ENCODE assay signal across 12 cellular contexts in genomic region chr10:1058017-1058416, GRCh38. TPM values are rescaled to one million over a fixed set of nuclear protein-coding genes. Genes with fewer than 3 reads are reported as not detected.
DNase-seq lines count a peak whose midpoint lies in the region; ATAC-seq, FAIRE-seq and TF ChIP-seq lines count a peak whose summit lies in the region.
"Had no signal": no experiment of that assay in that cellular context is flagged by ENCODE, and none has a peak within 500 bp of the region (broad histone marks: within the 10 kb centered on the region; RNA-seq: fewer than 3 reads in every experiment).

No MANE protein-coding gene starts in this region.

- no peak overlapping the region for H3K4ac ChIP-seq in IMR-90 (ENCODE audit: low read depth, low read length)
- H3K4ac ChIP-seq in mesendoderm (ENCODE audit: low read depth, low read length), result no peak overlapping the region

- TF ChIP-seq EP300 in GM12878 (IDR thresholded peaks at IDR 0.05; ENCODE audit: borderline replicate concordance in 1 of 2, control insufficient read depth in 1 of 2, low read depth in 2 of 2, low read length in 2 of 2), result no peak

- H3K4me1 ChIP-seq in BLaER1, result peaks cover 75% of the 10 kb centered on the region
- H3K4me1 ChIP-seq in IMR-90 (ENCODE audit: control insufficient read depth, insufficient read depth, low read length), result peaks cover 2% of the 10 kb centered on the region
- peaks cover 21% of the 10 kb centered on the region for H3K4me1 ChIP-seq in GM12878 (ENCODE audit: control insufficient read depth, insufficient read depth, low read length)
- no peaks in the 10 kb centered on the region for H3K4me1 ChIP-seq in mesendoderm (ENCODE audit: control insufficient read depth, low read depth, low read length)

- ATAC-seq in IMR-90 (ENCODE audit: low read depth) (no peak), GM12878 (no peak)

- intact Hi-C loops in IMR-90 (cut with micrococcal nuclease) (no loop called here), GM12878 (cut with micrococcal nuclease; ENCODE audit: unreplicated experiment) (no loop called here)

- H2BK120ac ChIP-seq in IMR-90 (ENCODE audit: low read depth, low read length) (no peak overlapping the region), mesendoderm (ENCODE audit: low read depth, low read length) (no peak overlapping the region)

- H3K9ac ChIP-seq in BLaER1, result peak overlapping the region; percentile 96
- H3K9ac ChIP-seq in IMR-90 (ENCODE audit: low read depth, low read length), result no peak overlapping the region
- peak overlapping the region; percentile 89 for H3K9ac ChIP-seq in GM12878 (ENCODE audit: control insufficient read depth, insufficient read depth, low read length)
- H3K9ac ChIP-seq in mesendoderm (ENCODE audit: low read length), result no peak overlapping the region

- no peak overlapping the region for H3K56ac ChIP-seq in IMR-90 (ENCODE audit: extremely low read depth, insufficient read depth, low read length)
- H3K56ac ChIP-seq in mesendoderm (ENCODE audit: low read length), result peak overlapping the region; percentile 47

- peaks cover 14% of the 10 kb centered on the region for H3K9me1 ChIP-seq in IMR-90 (ENCODE audit: insufficient read depth, low read length)

- H3K14ac ChIP-seq in IMR-90 (replicated peaks; ENCODE audit: low read depth, low read length), result no peak overlapping the region

- H4K91ac ChIP-seq in IMR-90 (ENCODE audit: insufficient read depth, low read depth, low read length), result no peak overlapping the region

- H3K36me3 ChIP-seq in BLaER1, result peaks cover 22% of the 10 kb centered on the region
- peaks cover 4% of the 10 kb centered on the region; the same call in 1 of the 2 replicates for H3K36me3 ChIP-seq in IMR-90 (ENCODE audit: control insufficient read depth, insufficient read depth, low read length)
- H3K36me3 ChIP-seq in GM12878 (ENCODE audit: control insufficient read depth in 2 of 2, insufficient read depth in 2 of 2, low read length in 1 of 2), result peaks cover 0 to 15% of the 10 kb centered on the region in 2 experiments; a peak in 1 of 4 replicates
- H3K36me3 ChIP-seq in mesendoderm (ENCODE audit: control insufficient read depth, insufficient read depth, low read length), result no peaks in the 10 kb centered on the region

- H2BK20ac ChIP-seq in IMR-90 (ENCODE audit: low read depth, low read length), result no peak overlapping the region

- H2AFZ ChIP-seq in IMR-90 (replicated peaks; ENCODE audit: low read length, poor library complexity) (no peak overlapping the region), GM12878 (ENCODE audit: control insufficient read depth, low read depth, low read length) (no peak overlapping the region)

- CTCF ChIA-PET in IMR-90 (lab: Yijun Ruan, JAX) (no interaction called here), GM12878 (lab: Yijun Ruan, JAX) (interaction anchor here (1.0 to 1.4 kb wide), 3 partner anchors 9 to 71 kb away, joined by 3 to 6 read pairs (median 3); partner anchors contain the start of gene IDI1)

- peak overlapping the region; percentile 97 for H3K4me3 ChIP-seq in BLaER1
- no peak overlapping the region for H3K4me3 ChIP-seq in IMR-90 (ENCODE audit: insufficient read depth, low read depth, low read length)
- peak overlapping the region; percentile 89 for H3K4me3 ChIP-seq in GM12878
- H3K4me3 ChIP-seq in mesendoderm (ENCODE audit: low read length), result no peak overlapping the region

- no peak for FAIRE-seq in GM12878 (lab: Jason Lieb, UNC)

- TF ChIP-seq CTCF in IMR-90 (conservative IDR thresholded peaks at IDR 0.05; ENCODE audit: low read depth, low read length), result no peak
- no peak for TF ChIP-seq CTCF in GM12878 (IDR thresholded peaks at IDR 0.05 in 2 of 3, conservative IDR thresholded peaks at IDR 0.05 in 1 of 3; ENCODE audit: control insufficient read depth in 2 of 3, extremely low read depth in 1 of 3, insufficient read depth in 1 of 3, low read depth in 3 of 3, low read length in 3 of 3)

- BruUV-seq in IMR-90 (replicated peaks; lab: Mats Ljungman, UMichigan) (no TSS peak), GM12878 (replicated peaks; lab: Mats Ljungman, UMichigan) (no TSS peak)

- H3K4me2 ChIP-seq in BLaER1 (peak overlapping the region; percentile 91), IMR-90 (ENCODE audit: low read depth, low read length) (peak overlapping the region; percentile 16; the same call in 1 of the 2 replicates), GM12878 (ENCODE audit: control insufficient read depth, insufficient read depth) (peak overlapping the region; percentile 87), mesendoderm (ENCODE audit: low read length) (no peak overlapping the region)

- POLR2A ChIA-PET in IMR-90 (lab: Charles Lee; ENCODE audit: unreplicated experiment) (no interaction called here), GM12878 (lab: Charles Lee) (interaction anchor here (1.0 to 1.8 kb wide), 3 partner anchors 9 to 129 kb away, joined by 4 to 14 read pairs (median 5); partner anchors contain the start of gene IDI1)

- H3K27me3 ChIP-seq in BLaER1, result no peaks in the 10 kb centered on the region
- no peaks in the 10 kb centered on the region for H3K27me3 ChIP-seq in IMR-90 (ENCODE audit: control insufficient read depth, insufficient read depth, low read length)
- no peaks in the 10 kb centered on the region for H3K27me3 ChIP-seq in GM12878 (replicated peaks in 1 of 2; ENCODE audit: control insufficient read depth in 2 of 2, insufficient read depth in 2 of 2, low read length in 1 of 2)
- H3K27me3 ChIP-seq in mesendoderm (ENCODE audit: insufficient read depth, low read length, poor library complexity), result no peaks in the 10 kb centered on the region

- H3K23ac ChIP-seq in IMR-90 (ENCODE audit: low read depth, low read length) (0 out of 2 replicates have a peak overlapping the region, but pooled peaks have one; percentile 5), mesendoderm (ENCODE audit: low read length) (no peak overlapping the region)

- dilution Hi-C loops in IMR-90 (cut with HindIII; ENCODE audit: low sequenced_read_pairs, unreplicated experiment), result no loop called here

- no peak for TF ChIP-seq POLR2A in IMR-90 (IDR thresholded peaks at IDR 0.05; ENCODE audit: low read depth, low read length)
- TF ChIP-seq POLR2A in GM12878 (IDR thresholded peaks at IDR 0.05; ENCODE audit: low read depth, low read length), result no peak

- peak overlapping the region; percentile 98 for H3K27ac ChIP-seq in BLaER1
- no peak overlapping the region for H3K27ac ChIP-seq in IMR-90 (ENCODE audit: insufficient read depth, low read length)
- H3K27ac ChIP-seq in GM12878 (ENCODE audit: control insufficient read depth, insufficient read depth), result peak overlapping the region; percentile 85
- no peak overlapping the region for H3K27ac ChIP-seq in mesendoderm (ENCODE audit: low read depth, low read length)

- H2AK5ac ChIP-seq in IMR-90 (ENCODE audit: low read depth, low read length) (no peak overlapping the region), mesendoderm (ENCODE audit: low read length) (no peak overlapping the region)

- WGBS in IMR-90 (ENCODE audit: extremely low coverage in 2 of 2, insufficient read length in 1 of 2), 2 experiments, result 100% methylated on average over 2 of the region's 7 CpGs; no CpG with 5 or more reads in 1 of the 2 experiments
- 39% methylated on average over 7 of the region's 7 CpGs for WGBS in GM12878 (ENCODE audit: insufficient coverage, insufficient replicate concordance, low lambda C conversion rate, missing lambda C conversion rate)
- no CpG with 5 or more reads among the region's 7 CpGs for WGBS in mesendoderm (ENCODE audit: extremely low coverage, insufficient coverage, low lambda C conversion rate)

- no peak overlapping the region for H2BK15ac ChIP-seq in IMR-90 (ENCODE audit: low read depth, low read length)
- no peak overlapping the region for H2BK15ac ChIP-seq in mesendoderm (replicated peaks; ENCODE audit: low read depth)

- RAD21 ChIA-PET in GM12878 (lab: Charles Lee; ENCODE audit: unreplicated experiment), result interaction anchor here (1.0 kb wide), 1 partner anchor 13 kb away, joined by 3 read pairs; no protein-coding TSS in a partner anchor

- no peak overlapping the region for H2AK9ac ChIP-seq in IMR-90 (replicated peaks; ENCODE audit: low read depth, low read length, poor library complexity)

- TF ChIP-seq RAD21 in IMR-90 (IDR thresholded peaks at IDR 0.05; ENCODE audit: low read length) (no peak), GM12878 (IDR thresholded peaks at IDR 0.05; ENCODE audit: insufficient read depth, low read depth, low read length) (no peak)

- H3K18ac ChIP-seq in IMR-90 (ENCODE audit: low read depth, low read length), result no peak overlapping the region
- no peak overlapping the region for H3K18ac ChIP-seq in mesendoderm (ENCODE audit: low read length)

- peaks cover 71% of the 10 kb centered on the region for H4K20me1 ChIP-seq in BLaER1
- H4K20me1 ChIP-seq in IMR-90 (ENCODE audit: insufficient read depth, low read length), result peaks cover 27% of the 10 kb centered on the region
- H4K20me1 ChIP-seq in GM12878 (ENCODE audit: control insufficient read depth, insufficient read depth), result no peaks in the 10 kb centered on the region

- H4K8ac ChIP-seq in IMR-90 (ENCODE audit: low read depth in 2 of 2, low read length in 2 of 2) (no peak overlapping the region), mesendoderm (ENCODE audit: low read depth, low read length) (no peak overlapping the region)

- SMC1A ChIA-PET in GM12878 (lab: Charles Lee; ENCODE audit: uncharacterized antibody, unreplicated experiment), result interaction anchor here (0.6 to 1.5 kb wide), 5 partner anchors 10 to 227 kb away, joined by 3 to 6 read pairs (median 4); no protein-coding TSS in a partner anchor

- in situ Hi-C loops in IMR-90 (cut with MboI; ENCODE audit: low sequenced_read_pairs), result no loop called here
- in situ Hi-C loops in GM12878 (cut with MboI), result no loop called here

- H4K5ac ChIP-seq in IMR-90 (ENCODE audit: low read depth, low read length), result no peak overlapping the region
- no peak overlapping the region for H4K5ac ChIP-seq in mesendoderm (ENCODE audit: low read length)

- H3K9me3 ChIP-seq in BLaER1, result no peaks in the 10 kb centered on the region
- H3K9me3 ChIP-seq in IMR-90 (ENCODE audit: control insufficient read depth, insufficient read depth, low read length), result no peaks in the 10 kb centered on the region
- no peaks in the 10 kb centered on the region for H3K9me3 ChIP-seq in GM12878 (replicated peaks; ENCODE audit: control insufficient read depth, insufficient read depth, low read length)

- H3K79me1 ChIP-seq in IMR-90 (ENCODE audit: low read depth in 1 of 2, low read length in 2 of 2) (peaks cover 34 to 58% of the 10 kb centered on the region in 2 experiments), mesendoderm (ENCODE audit: low read length) (peaks cover 21% of the 10 kb centered on the region)

- peaks cover 79% of the 10 kb centered on the region for H3K79me2 ChIP-seq in GM12878 (ENCODE audit: control insufficient read depth, insufficient read depth, low read length)
- H3K79me2 ChIP-seq in mesendoderm (ENCODE audit: control insufficient read depth, insufficient read depth, low read length), result peaks cover 52% of the 10 kb centered on the region

- H2BK5ac ChIP-seq in IMR-90 (ENCODE audit: low read depth, low read length, poor library complexity, severe bottlenecking), result no peak overlapping the region
- H2BK5ac ChIP-seq in mesendoderm (ENCODE audit: low read length), result no peak overlapping the region

- DNase-seq in IMR-90 (no peak), GM12878 (ENCODE audit: low read depth, low spot score) (no peak), mesendoderm (no peak), mesenteric fat pad (ENCODE audit: low spot score) (no peak), NCI-H1694 (lab: John Stamatoyannopoulos, UW) (no peak), RPMI8226 (no peak)
- DNase-seq in central memory CD4-positive, alpha-beta T cell, result no peak

RNA-seq across cellular contexts. Expression of gene WDR37, which starts 1.8 kb away (rescaled TPM):
- total RNA-seq in IMR-90 (2012; rRNA removed), result 12.7 and 16.4 TPM in 2 replicates
- 14.0 and 14.5 TPM in 2 replicates for polyA plus RNA-seq in IMR-90 (2012; rRNA removed)
- 9.0 and 12.3 TPM in 2 replicates for polyA plus RNA-seq in IMR-90 (2012; cell fraction: cytosol; rRNA removed)
- 26.3 and 32.3 TPM in 2 replicates for polyA plus RNA-seq in IMR-90 (2012; cell fraction: nucleus; rRNA removed; ENCODE audit: low replicate concordance)
- total RNA-seq in GM12878 (2013; cell fraction: nucleolus; rRNA removed), result 35.7 and 36.6 TPM in 2 replicates
- total RNA-seq in GM12878 (2014; rRNA removed), result 8.0 and 8.5 TPM in 2 replicates
- 6.1 and 6.3 TPM in 2 replicates for total RNA-seq in GM12878 (2014; rRNA removed; fragmentation: Illumina TruSeq; extraction: Trizol)
- total RNA-seq in GM12878 (2021), result 9.0 and 11.1 TPM in 2 replicates
- polyA plus RNA-seq in GM12878 (2011; ENCODE audit: low read depth), result 5.1 TPM
- 9.7 and 10.5 TPM in 2 replicates for polyA plus RNA-seq in GM12878 (2011; rRNA removed)
- 10.4 and 10.9 TPM in 2 replicates for polyA plus RNA-seq in GM12878 (2011; cell fraction: cytosol; rRNA removed)
- polyA plus RNA-seq in GM12878 (2011; cell fraction: nucleus; rRNA removed), result 31.1 and 31.4 TPM in 2 replicates
- 6.1 and 8.4 TPM in 2 replicates for polyA plus RNA-seq in GM12878 (2012)
- polyA plus RNA-seq in GM12878 (2014; fragmentation: Illumina TruSeq; extraction: Trizol), result 6.4 and 6.6 TPM in 2 replicates
- polyA plus RNA-seq in GM12878 (2014; fragmentation: Nextera tagmentation; extraction: Ambion mirVana), result 1 to 10 TPM; 1.9 to 2.5 TPM
- 8.4 and 8.8 TPM in 2 replicates for polyA plus RNA-seq in GM12878 (2014; rRNA removed)
- 1 to 10 TPM; 6.5 to 7.7 TPM for polyA plus RNA-seq in GM12878 (2016; fragmentation: Nextera tagmentation; extraction: Ambion mirVana)
- 25.3 and 25.7 TPM in 2 replicates for polyA minus RNA-seq in GM12878 (2011; rRNA and poly(A)+ RNA removed)
- 4.1 and 12.3 TPM in 2 replicates for polyA minus RNA-seq in GM12878 (2011; cell fraction: cytosol; rRNA and poly(A)+ RNA removed)
- polyA minus RNA-seq in GM12878 (2011; cell fraction: nucleus; rRNA and poly(A)+ RNA removed), result 12.3 and 15.5 TPM in 2 replicates
- polyA plus RNA-seq in mesendoderm (2013, experiment 1 of 2), result 5.2 TPM
- polyA plus RNA-seq in mesendoderm (2013, experiment 2 of 2), result 5.4 TPM
- 17.1 TPM for total RNA-seq in mesenteric fat pad

RNA-seq across cellular contexts. Expression of gene IDI1, which starts 9.1 kb away (rescaled TPM):
- total RNA-seq in IMR-90 (2012; rRNA removed), result 27.4 and 45.8 TPM in 2 replicates
- polyA plus RNA-seq in IMR-90 (2012; rRNA removed), result 23.9 and 27.3 TPM in 2 replicates
- 4.1 and 6.3 TPM in 2 replicates for polyA plus RNA-seq in IMR-90 (2012; cell fraction: cytosol; rRNA removed)
- polyA plus RNA-seq in IMR-90 (2012; cell fraction: nucleus; rRNA removed; ENCODE audit: low replicate concordance), result 13.7 and 128 TPM in 2 replicates
- 154 and 155 TPM in 2 replicates for total RNA-seq in GM12878 (2013; cell fraction: nucleolus; rRNA removed)
- total RNA-seq in GM12878 (2014; rRNA removed), result 112 and 150 TPM in 2 replicates
- total RNA-seq in GM12878 (2014; rRNA removed; fragmentation: Illumina TruSeq; extraction: Trizol), result 152 and 163 TPM in 2 replicates
- total RNA-seq in GM12878 (2021), result 85.5 and 88.4 TPM in 2 replicates
- polyA plus RNA-seq in GM12878 (2011; ENCODE audit: low read depth), result 57.8 TPM
- polyA plus RNA-seq in GM12878 (2011; rRNA removed), result 216 and 332 TPM in 2 replicates
- 66.6 and 66.7 TPM in 2 replicates for polyA plus RNA-seq in GM12878 (2011; cell fraction: cytosol; rRNA removed)
- polyA plus RNA-seq in GM12878 (2011; cell fraction: nucleus; rRNA removed), result 108 and 119 TPM in 2 replicates
- 79.7 and 106 TPM in 2 replicates for polyA plus RNA-seq in GM12878 (2012)
- polyA plus RNA-seq in GM12878 (2014; fragmentation: Illumina TruSeq; extraction: Trizol), result 156 and 224 TPM in 2 replicates
- polyA plus RNA-seq in GM12878 (2014; fragmentation: Nextera tagmentation; extraction: Ambion mirVana), result 100 to 1,000 TPM; 156 to 223 TPM
- polyA plus RNA-seq in GM12878 (2014; rRNA removed), result 129 and 158 TPM in 2 replicates
- 100 to 1,000 TPM; 202 to 206 TPM for polyA plus RNA-seq in GM12878 (2016; fragmentation: Nextera tagmentation; extraction: Ambion mirVana)
- 82.4 and 96.9 TPM in 2 replicates for polyA minus RNA-seq in GM12878 (2011; rRNA and poly(A)+ RNA removed)
- 27.1 and 29.8 TPM in 2 replicates for polyA minus RNA-seq in GM12878 (2011; cell fraction: cytosol; rRNA and poly(A)+ RNA removed)
- polyA minus RNA-seq in GM12878 (2011; cell fraction: nucleus; rRNA and poly(A)+ RNA removed), result 39.7 and 57.8 TPM in 2 replicates
- polyA plus RNA-seq in mesendoderm (2013, experiment 1 of 2), result 131 TPM
- 142 TPM for polyA plus RNA-seq in mesendoderm (2013, experiment 2 of 2)
- total RNA-seq in mesenteric fat pad, result 32.3 TPM

RNA-seq across cellular contexts. Expression of gene IDI2, which starts 32.4 kb away (rescaled TPM):
- total RNA-seq in IMR-90 (2012; rRNA removed) (not detected in 2 replicates), GM12878 (2014; rRNA removed) (not detected in 2 replicates), GM12878 (2014; rRNA removed; fragmentation: Illumina TruSeq; extraction: Trizol) (not detected in 2 replicates), GM12878 (2021) (not detected in 2 replicates), mesenteric fat pad (not detected)
- polyA plus RNA-seq in IMR-90 (2012; rRNA removed) (not detected in 2 replicates), GM12878 (2011; rRNA removed) (not detected in 2 replicates), GM12878 (2014; fragmentation: Illumina TruSeq; extraction: Trizol) (0.06 TPM in 1 of 2 replicates, not detected in the other), GM12878 (2014; fragmentation: Nextera tagmentation; extraction: Ambion mirVana) (not detected), GM12878 (2014; rRNA removed) (not detected in 2 replicates), GM12878 (2016; fragmentation: Nextera tagmentation; extraction: Ambion mirVana) (not detected)
- polyA plus RNA-seq in IMR-90 (2012; cell fraction: cytosol; rRNA removed), result not detected in 2 replicates
- polyA plus RNA-seq in IMR-90 (2012; cell fraction: nucleus; rRNA removed; ENCODE audit: low replicate concordance), result not detected in 2 replicates
- not detected in 2 replicates for total RNA-seq in GM12878 (2013; cell fraction: nucleolus; rRNA removed)
- not detected for polyA plus RNA-seq in GM12878 (2011; ENCODE audit: low read depth)
- polyA plus RNA-seq in GM12878 (2011; cell fraction: cytosol; rRNA removed), result not detected in 2 replicates
- not detected in 2 replicates for polyA plus RNA-seq in GM12878 (2011; cell fraction: nucleus; rRNA removed)
- polyA plus RNA-seq in GM12878 (2012), result not detected in 2 replicates
- not detected in 2 replicates for polyA minus RNA-seq in GM12878 (2011; rRNA and poly(A)+ RNA removed)
- polyA minus RNA-seq in GM12878 (2011; cell fraction: cytosol; rRNA and poly(A)+ RNA removed), result not detected in 2 replicates
- not detected in 2 replicates for polyA minus RNA-seq in GM12878 (2011; cell fraction: nucleus; rRNA and poly(A)+ RNA removed)
- polyA plus RNA-seq in mesendoderm (2013, experiment 1 of 2), result not detected
- not detected for polyA plus RNA-seq in mesendoderm (2013, experiment 2 of 2)
- total RNA-seq: activated CD8-positive, alpha-beta memory T cell treated with anti-CD3 and anti-CD28 coated beads for 36 hours; Daoy; NCI-H460; posterior vena cava had no signal

Comparison
In these comparisons a context has a peak if more than half of its experiments do, and no peak if none do; other contexts are left out.
1. H3K27ac ChIP-seq: peak in BLaER1 (single experiment) and GM12878 (single experiment); none in IMR-90 (single experiment) and mesendoderm (single experiment).
2. H3K4me3 ChIP-seq: peak in BLaER1 (single experiment) and GM12878 (single experiment); none in IMR-90 (single experiment) and mesendoderm (single experiment).
3. H3K9ac ChIP-seq: peak in BLaER1 (single experiment) and GM12878 (single experiment); none in IMR-90 (single experiment) and mesendoderm (single experiment).